ENCODE assay signal across 20 cellular contexts in genomic region chr6:56688521-56688920, GRCh38. TPM values are rescaled to one million over a fixed set of nuclear protein-coding genes. Genes with fewer than 3 reads are reported as not detected.
DNase-seq lines count a peak whose midpoint lies in the region; ATAC-seq, FAIRE-seq and TF ChIP-seq lines count a peak whose summit lies in the region.
"Had no signal": no experiment of that assay in that cellular context is flagged by ENCODE, and none has a peak within 500 bp of the region (broad histone marks: within the 10 kb centered on the region; RNA-seq: fewer than 3 reads in every experiment).

No MANE protein-coding gene starts in this region.

- BruUV-seq in HepG2 (replicated peaks; lab: Mats Ljungman, UMichigan), result no TSS peak

- TF ChIP-seq RAD21 in HepG2 (CRISPR knock-in tag; IDR thresholded peaks at IDR 0.05), result no peak

- in situ Hi-C loops in HepG2 (cut with HindIII; ENCODE audit: extremely low pct_ligation_motif_present, low pct_unique_long_range_greater_than_20kb), result no loop called here

- intact Hi-C loops in breast epithelium (cut with DNase I; ENCODE audit: low total_unique reads) (no loop called here), HepG2 (cut with micrococcal nuclease; ENCODE audit: unreplicated experiment) (no loop called here)

- 84% methylated on average over 2 of the region's 2 CpGs for WGBS in HepG2 (ENCODE audit: low lambda C conversion rate)

- peaks cover 55% of the 10 kb centered on the region for H3K4me1 ChIP-seq in KMS-11 (ENCODE audit: low read depth, poor library complexity, severe bottlenecking)
- H3K4me1 ChIP-seq in breast epithelium, result no peaks in the 10 kb centered on the region
- H3K4me1 ChIP-seq in HepG2 (ENCODE audit: insufficient read depth, low read length), result peaks cover 100% of the 10 kb centered on the region
- peaks cover 3% of the 10 kb centered on the region for H3K4me1 ChIP-seq in stomach smooth muscle (ENCODE audit: control insufficient read depth, insufficient read depth, low read length)

- no peaks in the 10 kb centered on the region for H3K4me1 Mint-ChIP-seq in activated T-cell treated with anti-CD3 and anti-CD28 coated beads, Interleukin-2, amount 50 U/mL, for 24 hours (ENCODE audit: low read depth)

- H4K20me1 ChIP-seq in KMS-11 (ENCODE audit: insufficient read depth), result peaks cover 9% of the 10 kb centered on the region
- H4K20me1 ChIP-seq in HepG2 (ENCODE audit: insufficient read depth, low read length), result no peaks in the 10 kb centered on the region

- H2AFZ ChIP-seq in KMS-11 (ENCODE audit: low read depth), result no peak overlapping the region
- H2AFZ ChIP-seq in HepG2 (ENCODE audit: low read length), result no peak overlapping the region
- H2AFZ ChIP-seq: GM23338 had no signal

- no peaks in the 10 kb centered on the region for H3K36me3 Mint-ChIP-seq in activated T-cell treated with anti-CD3 and anti-CD28 coated beads, Interleukin-2, amount 50 U/mL, for 24 hours (ENCODE audit: low read depth)
- H3K36me3 Mint-ChIP-seq in activated naive CD4-positive, alpha-beta T cell treated with anti-CD3 and anti-CD28 coated beads, Interleukin-2, amount 50 U/mL, for 72 hours, result no peaks in the 10 kb centered on the region
- H3K36me3 Mint-ChIP-seq: activated CD4-positive, alpha-beta memory T cell treated with anti-CD3 and anti-CD28 coated beads for 36 hours had no signal

- H3K9ac ChIP-seq in KMS-11 (no peak overlapping the region), HepG2 (ENCODE audit: insufficient read depth, low read depth, low read length) (peak overlapping the region; percentile 69; the same call in 1 of the 2 replicates), stomach smooth muscle (ENCODE audit: low read length in 2 of 2) (no peak overlapping the region)

- H3K27me3 Mint-ChIP-seq in activated T-cell treated with anti-CD3 and anti-CD28 coated beads, Interleukin-2, amount 50 U/mL, for 24 hours, result no peaks in the 10 kb centered on the region
- H3K27me3 Mint-ChIP-seq: activated CD4-positive, alpha-beta memory T cell treated with anti-CD3 and anti-CD28 coated beads for 36 hours had no signal

- peaks cover 36% of the 10 kb centered on the region for H3K79me2 ChIP-seq in KMS-11 (ENCODE audit: insufficient read depth, low read depth)
- peaks cover 13% of the 10 kb centered on the region for H3K79me2 ChIP-seq in HepG2 (ENCODE audit: insufficient read depth, low read length)

- H3K27me3 ChIP-seq in KMS-11 (ENCODE audit: insufficient read depth, low read depth) (no peaks in the 10 kb centered on the region), breast epithelium (no peaks in the 10 kb centered on the region), HepG2 (ENCODE audit: control insufficient read depth in 1 of 2, insufficient read depth in 2 of 2, low read length in 2 of 2) (no peaks in the 10 kb centered on the region), stomach smooth muscle (ENCODE audit: control insufficient read depth in 1 of 2, insufficient read depth in 2 of 2, low read length in 2 of 2) (no peaks in the 10 kb centered on the region)

- H3K36me3 ChIP-seq in KMS-11 (ENCODE audit: insufficient read depth) (no peaks in the 10 kb centered on the region), breast epithelium (no peaks in the 10 kb centered on the region), HepG2 (replicated peaks in 1 of 2; ENCODE audit: control insufficient read depth in 1 of 2, insufficient read depth in 2 of 2, low read length in 2 of 2) (no peaks in the 10 kb centered on the region), stomach smooth muscle (ENCODE audit: control insufficient read depth in 2 of 2, insufficient read depth in 2 of 2, low read length in 2 of 2) (no peaks in the 10 kb centered on the region)

- H3K4me3 ChIP-seq in KMS-11 (IDR thresholded peaks at IDR 0.05; ENCODE audit: insufficient read depth, low read depth, low read length), result no peak overlapping the region
- H3K4me3 ChIP-seq in breast epithelium, result peak overlapping the region in 2 of 3 donors; percentile 42 to 61
- peak overlapping the region in 2 of 3 experiments; percentile 2 to 27; a peak in 2 of 6 replicates for H3K4me3 ChIP-seq in HepG2 (replicated peaks in 1 of 3; ENCODE audit: insufficient read depth in 1 of 3, low read depth in 2 of 3, low read length in 3 of 3)
- peak overlapping the region; percentile 6 to 30 for H3K4me3 ChIP-seq in stomach smooth muscle (ENCODE audit: low read length in 2 of 2)
- H3K4me3 ChIP-seq: GM23338, SK-N-MC had no signal

- no peak for DNase-seq in breast epithelium (ENCODE audit: low spot score in 2 of 2)
- DNase-seq in HepG2 (ENCODE audit: low spot score), result no peak
- no peak for DNase-seq in ureter (ENCODE audit: low spot score)
- DNase-seq in activated T-cell treated with anti-CD3 and anti-CD28 coated beads, Interleukin-2, amount 50 U/mL, for 24 hours, result no peak
- DNase-seq in activated naive CD4-positive, alpha-beta T cell treated with anti-CD3 and anti-CD28 coated beads, Interleukin-2, amount 50 U/mL, for 72 hours (ENCODE audit: low spot score in 2 of 2), result no peak
- DNase-seq: activated CD4-positive, alpha-beta memory T cell treated with anti-CD3 and anti-CD28 coated beads for 36 hours; amniotic stem cell; C1 segment of cervical spinal cord; DND-41; mesendoderm; NCI-H1436; NCI-H226; stimulated activated naive CD8-positive, alpha-beta T cell treated with anti-CD3 and anti-CD28 coated beads, Interleukin-15, Interleukin-2, amounts not matched to agents 100 U/mL and 50 U/mL, for 24 hours had no signal

- H3K9me3 ChIP-seq in breast epithelium (no peaks in the 10 kb centered on the region), HepG2 (ENCODE audit: low read length) (no peaks in the 10 kb centered on the region), stomach smooth muscle (ENCODE audit: control insufficient read depth in 2 of 2, low read length in 2 of 2) (no peaks in the 10 kb centered on the region)

- TF ChIP-seq CTCF in KMS-11 (conservative IDR thresholded peaks at IDR 0.05; ENCODE audit: low read depth, low read length), result no peak
- no peak for TF ChIP-seq CTCF in breast epithelium (IDR thresholded peaks at IDR 0.05)
- no peak for TF ChIP-seq CTCF in HepG2 (CRISPR knock-in tag; IDR thresholded peaks at IDR 0.05)

- no peaks in the 10 kb centered on the region for H3K9me3 Mint-ChIP-seq in activated T-cell treated with anti-CD3 and anti-CD28 coated beads, Interleukin-2, amount 50 U/mL, for 24 hours
- no peaks in the 10 kb centered on the region for H3K9me3 Mint-ChIP-seq in activated naive CD4-positive, alpha-beta T cell treated with anti-CD3 and anti-CD28 coated beads, Interleukin-2, amount 50 U/mL, for 72 hours
- H3K9me3 Mint-ChIP-seq: activated CD4-positive, alpha-beta memory T cell treated with anti-CD3 and anti-CD28 coated beads for 36 hours; activated T-helper 1 cell treated with anti-CD3 and anti-CD28 coated beads, Interleukin-12 subunit alpha, Interleukin-12 subunit beta, Interleukin-2, Interleukin-4 antibody, amounts not matched to agents 30 ng/mL and 10 ng/mL and 1 ng/mL, durations not matched to agents 14 hours and 24 hours and 36 hours; GM23338 had no signal

- no peak overlapping the region for H3K27ac Mint-ChIP-seq in activated T-cell treated with anti-CD3 and anti-CD28 coated beads, Interleukin-2, amount 50 U/mL, for 24 hours
- no peak overlapping the region for H3K27ac Mint-ChIP-seq in activated naive CD4-positive, alpha-beta T cell treated with anti-CD3 and anti-CD28 coated beads, Interleukin-2, amount 50 U/mL, for 72 hours
- H3K27ac Mint-ChIP-seq: activated CD4-positive, alpha-beta memory T cell treated with anti-CD3 and anti-CD28 coated beads for 36 hours; activated T-helper 1 cell treated with anti-CD3 and anti-CD28 coated beads, Interleukin-12 subunit alpha, Interleukin-12 subunit beta, Interleukin-2, Interleukin-4 antibody, amounts not matched to agents 30 ng/mL and 10 ng/mL and 1 ng/mL, durations not matched to agents 14 hours and 24 hours and 36 hours; GM23338 had no signal

- peak overlapping the region; percentile 54; the same call in 1 of the 2 replicates for H3K27ac ChIP-seq in KMS-11
- peak overlapping the region; percentile 30 to 94 for H3K27ac ChIP-seq in breast epithelium
- no peak overlapping the region for H3K27ac ChIP-seq in HepG2 (ENCODE audit: extremely low read length, insufficient read depth, low read length)
- H3K27ac ChIP-seq in stomach smooth muscle (ENCODE audit: low read length), result no peak overlapping the region
- H3K27ac ChIP-seq: SK-N-MC had no signal

- H3K4me3 Mint-ChIP-seq in activated T-cell treated with anti-CD3 and anti-CD28 coated beads, Interleukin-2, amount 50 U/mL, for 24 hours, result no peak overlapping the region
- H3K4me3 Mint-ChIP-seq: activated CD4-positive, alpha-beta memory T cell treated with anti-CD3 and anti-CD28 coated beads for 36 hours; activated T-helper 1 cell treated with anti-CD3 and anti-CD28 coated beads, Interleukin-12 subunit alpha, Interleukin-12 subunit beta, Interleukin-2, Interleukin-4 antibody, amounts not matched to agents 30 ng/mL and 10 ng/mL and 1 ng/mL, durations not matched to agents 14 hours and 24 hours and 36 hours; GM23338 had no signal

- no peak for TF ChIP-seq EP300 in HepG2 (IDR thresholded peaks at IDR 0.05; ENCODE audit: low read depth in 2 of 2, low read length in 2 of 2)
- no peak for TF ChIP-seq EP300 in HepG2 (CRISPR knock-in tag; IDR thresholded peaks at IDR 0.05; ENCODE audit: borderline replicate concordance)

- no peak for FAIRE-seq in HepG2 (lab: Jason Lieb, UNC)
- FAIRE-seq: TTC549 had no signal

- CTCF ChIA-PET in HepG2 (lab: Yijun Ruan, JAX; ENCODE audit: low intra/inter-chr PET ratio, low total read pairs), result no interaction called here

- POLR2A ChIA-PET in HepG2 (lab: Yijun Ruan, JAX), result interaction anchor here (4.1 kb wide), 1 partner anchor 46 kb away, joined by 15 read pairs; the partner anchor contains the start of gene DST

- H3K4me2 ChIP-seq in KMS-11, result peak overlapping the region; percentile 57
- H3K4me2 ChIP-seq in HepG2 (ENCODE audit: low read depth, low read length), result peak overlapping the region; percentile 75; the same call in 1 of the 2 replicates
- H3K4me2 ChIP-seq: GM23338 had no signal

- ATAC-seq in HepG2 (no peak), GM18867 (IDR thresholded peaks at IDR 0.05; ENCODE audit: unreplicated experiment) (no peak)
- no peak for ATAC-seq in activated naive CD4-positive, alpha-beta T cell treated with anti-CD3 and anti-CD28 coated beads, Interleukin-2, amount 50 U/mL, for 72 hours
- ATAC-seq: GM23338; stimulated activated naive CD8-positive, alpha-beta T cell treated with anti-CD3 and anti-CD28 coated beads, Interleukin-15, Interleukin-2, amounts not matched to agents 100 U/mL and 50 U/mL, for 24 hours had no signal

- TF ChIP-seq POLR2A in breast epithelium (IDR thresholded peaks at IDR 0.05), result no peak
- TF ChIP-seq POLR2A in HepG2 (IDR thresholded peaks at IDR 0.05; ENCODE audit: insufficient read depth in 1 of 2, low read depth in 2 of 2, low read length in 2 of 2), result no peak

RNA-seq across cellular contexts. Expression of gene DST, which starts 45.8 kb away (rescaled TPM):
- total RNA-seq in breast epithelium (1,000 to 10,000 TPM in 1 of 3 donors, 100 to 1,000 TPM in 2; 272 to 1,354 (median 700) TPM), HepG2 (2016; rRNA removed; fragmentation: Illumina TruSeq; extraction: Trizol) (61.7 and 89.0 TPM in 2 replicates), ureter (367 TPM)
- 6.5 and 7.8 TPM in 2 replicates for total RNA-seq in HepG2 (2016; cell fraction: cytosol; rRNA removed; fragmentation: Illumina TruSeq; extraction: Trizol; ENCODE audit: low read depth)
- total RNA-seq in HepG2 (2016; cell fraction: insoluble cytoplasmic fraction; rRNA removed; fragmentation: Illumina TruSeq; extraction: Trizol), result 56.6 and 87.8 TPM in 2 replicates
- 14.8 and 16.7 TPM in 2 replicates for total RNA-seq in HepG2 (2016; cell fraction: membrane; rRNA removed; fragmentation: Illumina TruSeq; extraction: Trizol)
- total RNA-seq in HepG2 (2016; cell fraction: nucleus; rRNA removed; fragmentation: Illumina TruSeq; extraction: Trizol), result 273 and 289 TPM in 2 replicates
- polyA plus RNA-seq in HepG2 (2011; rRNA removed), result 64.4 and 77.2 TPM in 2 replicates
- polyA plus RNA-seq in HepG2 (2011; cell fraction: cytosol; rRNA removed), result 23.8 and 26.1 TPM in 2 replicates
- polyA plus RNA-seq in HepG2 (2011; cell fraction: nucleus; rRNA removed), result 197 and 231 TPM in 2 replicates
- polyA plus RNA-seq in HepG2 (2012), result 75.4 and 77.7 TPM in 2 replicates
- polyA plus RNA-seq in HepG2 (2016; cell fraction: cytosol; fragmentation: Illumina TruSeq; extraction: Trizol; ENCODE audit: low read depth), result 2.7 and 2.9 TPM in 2 replicates
- 38.0 and 39.9 TPM in 2 replicates for polyA plus RNA-seq in HepG2 (2016; cell fraction: insoluble cytoplasmic fraction; fragmentation: Illumina TruSeq; extraction: Trizol; ENCODE audit: low read depth)
- 5.4 and 7.5 TPM in 2 replicates for polyA plus RNA-seq in HepG2 (2016; cell fraction: membrane; fragmentation: Illumina TruSeq; extraction: Trizol; ENCODE audit: low read depth)
- polyA plus RNA-seq in HepG2 (2016; cell fraction: nucleus; fragmentation: Illumina TruSeq; extraction: Trizol; ENCODE audit: insufficient read depth, low read depth), result 155 and 164 TPM in 2 replicates
- polyA minus RNA-seq in HepG2 (2011; rRNA and poly(A)+ RNA removed; ENCODE audit: low replicate concordance), result 62.4 and 124 TPM in 2 replicates
- 53.9 and 66.4 TPM in 2 replicates for polyA minus RNA-seq in HepG2 (2011; cell fraction: cytosol; rRNA and poly(A)+ RNA removed)
- 948 and 1,173 TPM in 2 replicates for polyA minus RNA-seq in HepG2 (2011; cell fraction: nucleus; rRNA and poly(A)+ RNA removed)
- 10 to 100 TPM in 1 of 2 donors, 1 to 10 TPM in 1; 7.2 to 10.9 TPM for total RNA-seq in activated naive CD4-positive, alpha-beta T cell treated with anti-CD3 and anti-CD28 coated beads, Interleukin-2, amount 50 U/mL, for 72 hours

Comparison
In these comparisons a context has a peak if more than half of its experiments do, and no peak if none do; other contexts are left out.
1. H3K27ac ChIP-seq: peak in KMS-11 (single experiment) and breast epithelium (2 of 2); none in HepG2 (single experiment) and stomach smooth muscle (single experiment).